8 cellular contexts compared by ENCODE assay signal in genomic region chr13:72781461-72782439, GRCh38. TPM values are rescaled to one million over a fixed set of nuclear protein-coding genes. Genes with fewer than 3 reads are reported as not detected.
A peak's percentile ranks its signal among the peaks of the same experiment; 100 is the strongest.
DNase-seq lines count a peak whose midpoint lies in the region; ATAC-seq, FAIRE-seq and TF ChIP-seq lines count a peak whose summit lies in the region.

Gene DIS3, minus strand, starts transcription at chr13:72781900. Its CDS starts 68 bp downstream, at chr13:72781832.
Gene PIBF1, plus strand, starts transcription at chr13:72782133. Its CDS starts 1,337 bp downstream, at chr13:72783470.

- peaks cover 2% of the 10 kb centered on the region for H3K79me1 ChIP-seq in H9 (ENCODE audit: insufficient read depth, low read depth, low read length, poor library complexity, severe bottlenecking)

- no peak within 1 kb of the TSS for H2BK20ac ChIP-seq in H9 (ENCODE audit: low read depth, low read length, poor library complexity, severe bottlenecking)

- peak within 1 kb of the TSS; percentile 62 for H3K14ac ChIP-seq in H9 (ENCODE audit: insufficient read depth, low read length)

- H3K27ac ChIP-seq in H9 (ENCODE audit: insufficient read length, low read depth, low read length), result no peak within 1 kb of the TSS

- no peaks in the 10 kb centered on the region for H3K4me1 ChIP-seq in H9 (ENCODE audit: insufficient read depth, low read length)

- no peaks in the 10 kb centered on the region for H3K27me3 ChIP-seq in H9 (ENCODE audit: insufficient read depth, low read length)
- H3K27me3 ChIP-seq in MG63, result no peaks in the 10 kb centered on the region

- H3K9me3 Mint-ChIP-seq in H9 (no peaks in the 10 kb centered on the region), nephron progenitor cell (no peaks in the 10 kb centered on the region)
- no peaks in the 10 kb centered on the region for H3K9me3 Mint-ChIP-seq in stimulated activated naive CD8-positive, alpha-beta T cell treated with anti-CD3 and anti-CD28 coated beads, Interleukin-15, amount 100 ng/mL, for 72 hours

- peak within 1 kb of the TSS; percentile 70 for H3K4me2 ChIP-seq in H9 (ENCODE audit: insufficient read depth, insufficient read length, low read length)

- WGBS in H9 (ENCODE audit: extremely low coverage, insufficient read length, low lambda C conversion rate), result no CpG with 5 or more reads among the region's 81 CpGs

- no peak within 1 kb of the TSS for H2BK12ac ChIP-seq in H9 (ENCODE audit: insufficient read length, low read depth, low read length)

- H3K36me3 Mint-ChIP-seq in H9 (ENCODE audit: insufficient read depth in 1 of 3, low read depth in 3 of 3), result peaks cover 5 to 40% (median 32%) of the 10 kb centered on the region in 3 experiments
- peaks cover 43% of the 10 kb centered on the region for H3K36me3 Mint-ChIP-seq in nephron progenitor cell (ENCODE audit: low read depth)

- no peaks in the 10 kb centered on the region for H3K27me3 Mint-ChIP-seq in H9 (ENCODE audit: low read depth)
- no peaks in the 10 kb centered on the region for H3K27me3 Mint-ChIP-seq in nephron progenitor cell (ENCODE audit: low read depth, poor library complexity)
- H3K27me3 Mint-ChIP-seq in stimulated activated naive CD8-positive, alpha-beta T cell treated with anti-CD3 and anti-CD28 coated beads, Interleukin-15, amount 100 ng/mL, for 72 hours, result no peaks in the 10 kb centered on the region

- peak within 1 kb of the TSS; percentile 69 for H3K9ac ChIP-seq in H9 (ENCODE audit: extremely low read depth, insufficient read length, low read length)

- no peak within 1 kb of the TSS for H4K8ac ChIP-seq in H9 (replicated peaks; ENCODE audit: insufficient read length, low read depth, low read length)

- H2AK5ac ChIP-seq in H9 (ENCODE audit: insufficient read length, low read length), result no peak within 1 kb of the TSS

- peaks cover 9% of the 10 kb centered on the region for H3K23me2 ChIP-seq in H9 (ENCODE audit: insufficient read length, low read depth, low read length, poor library complexity, severe bottlenecking)

- H3K4ac ChIP-seq in H9 (ENCODE audit: low read depth, low read length), result no peak within 1 kb of the TSS

- H4K5ac ChIP-seq in H9 (ENCODE audit: insufficient read length, low read depth, low read length), result no peak within 1 kb of the TSS

- H2BK120ac ChIP-seq in H9 (ENCODE audit: low read depth, low read length, poor library complexity, severe bottlenecking), result no peak within 1 kb of the TSS

- H2BK5ac ChIP-seq in H9 (ENCODE audit: insufficient read length, low read length), result no peak within 1 kb of the TSS

- peaks cover 10% of the 10 kb centered on the region; the same call in 1 of the 2 replicates for H3K79me2 ChIP-seq in H9 (ENCODE audit: insufficient read depth, low read length)

- no peak within 1 kb of the TSS for H3T11ph ChIP-seq in H9 (ENCODE audit: low read length)

- TF ChIP-seq CTCF in H9 (conservative IDR thresholded peaks at IDR 0.05), result no peak
- no peak for TF ChIP-seq CTCF in nephron progenitor cell (IDR thresholded peaks at IDR 0.05)

- peaks cover 45% of the 10 kb centered on the region for H3K36me3 ChIP-seq in MG63

- H3K9me3 ChIP-seq in H9 (ENCODE audit: control insufficient read depth, low read depth, low read length) (no peaks in the 10 kb centered on the region), MG63 (no peaks in the 10 kb centered on the region)

- peak within 1 kb of the TSS; percentile 51 for H2AFZ ChIP-seq in H9 (ENCODE audit: low read length)

- no peak within 1 kb of the TSS for H2BK15ac ChIP-seq in H9 (ENCODE audit: low read depth, low read length)

- peak within 1 kb of the TSS; percentile 88 for H3K4me3 ChIP-seq in MG63

- no peaks in the 10 kb centered on the region for H4K20me1 ChIP-seq in H9 (ENCODE audit: control insufficient read depth, insufficient read depth, insufficient read length)

- H4K91ac ChIP-seq in H9 (ENCODE audit: insufficient read length, low read depth, low read length), result no peak within 1 kb of the TSS

- H3K18ac ChIP-seq in H9 (ENCODE audit: insufficient read length, low read depth, low read length), result peak within 1 kb of the TSS; percentile 74

- peak; percentile 99 for FAIRE-seq in G401.6 (lab: Jason Lieb, UNC)

- H3K4me1 Mint-ChIP-seq in H9 (peaks cover 14 to 17% of the 10 kb centered on the region in 2 experiments), nephron progenitor cell (peaks cover 55% of the 10 kb centered on the region)
- peaks cover 71% of the 10 kb centered on the region for H3K4me1 Mint-ChIP-seq in stimulated activated naive CD8-positive, alpha-beta T cell treated with anti-CD3 and anti-CD28 coated beads, Interleukin-15, amount 100 ng/mL, for 72 hours

- H3K23ac ChIP-seq in H9 (ENCODE audit: insufficient read length, low read depth, low read length), result no peak within 1 kb of the TSS

- peak; percentile 97 for ATAC-seq in stimulated activated naive CD8-positive, alpha-beta T cell treated with anti-CD3 and anti-CD28 coated beads, Interleukin-15, amount 100 ng/mL, for 72 hours

- DNase-seq in H9, result peak; percentile 99
- peak; percentile 98 for DNase-seq in MG63
- peak; percentile 92 for DNase-seq in SHP77 treated with DMSO at 0.1 percent for 48 hours (lab: John Stamatoyannopoulos, UW)
- DNase-seq in activated effector memory CD4-positive, alpha-beta T cell treated with anti-CD3 and anti-CD28 coated beads, Interleukin-2, amount 50 U/mL, for 16 hours, result peak; percentile 99
- peak; percentile 95 for DNase-seq in fibroblast of the conjunctiva (ENCODE audit: low read depth)
- peak; percentile 95 for DNase-seq in nephron progenitor cell
- peak; percentile 94 to 98 for DNase-seq in stimulated activated naive CD8-positive, alpha-beta T cell treated with anti-CD3 and anti-CD28 coated beads, Interleukin-15, amount 100 ng/mL, for 72 hours

- H3K27ac Mint-ChIP-seq in H9, result peak within 1 kb of the TSS; percentile 99 to 100 (median 99)
- H3K27ac Mint-ChIP-seq in nephron progenitor cell, result peak within 1 kb of the TSS; percentile 100
- H3K27ac Mint-ChIP-seq in stimulated activated naive CD8-positive, alpha-beta T cell treated with anti-CD3 and anti-CD28 coated beads, Interleukin-15, amount 100 ng/mL, for 72 hours, result peak within 1 kb of the TSS; percentile 99 to 100

- peak within 1 kb of the TSS; percentile 99 for H3K4me3 Mint-ChIP-seq in H9
- peak within 1 kb of the TSS; percentile 98 for H3K4me3 Mint-ChIP-seq in nephron progenitor cell
- peak within 1 kb of the TSS; percentile 98 to 100 for H3K4me3 Mint-ChIP-seq in stimulated activated naive CD8-positive, alpha-beta T cell treated with anti-CD3 and anti-CD28 coated beads, Interleukin-15, amount 100 ng/mL, for 72 hours

- H3K56ac ChIP-seq in H9 (ENCODE audit: insufficient read length, low read depth, low read length), result no peak within 1 kb of the TSS

RNA-seq across cellular contexts. Expression of gene DIS3, which starts in this region (rescaled TPM):
- 47.3 and 48.1 TPM in 2 replicates for total RNA-seq in H9 (2021)
- total RNA-seq in MG63 (2014; rRNA removed; shearing (Covaris generic); ENCODE audit: low replicate concordance), result 29.7 and 42.5 TPM in 2 replicates

RNA-seq across cellular contexts. Expression of gene PIBF1, which starts in this region (rescaled TPM):
- 10.7 and 12.7 TPM in 2 replicates for total RNA-seq in H9 (2021)
- total RNA-seq in MG63 (2014; rRNA removed; shearing (Covaris generic); ENCODE audit: low replicate concordance), result 8.5 and 9.3 TPM in 2 replicates
